In genomic region chr13:97122381-97122996, GRCh38 we compare ENCODE assay signal across 12 cellular contexts.
DNase-seq lines count a peak whose midpoint lies in the region; ATAC-seq and TF ChIP-seq lines count a peak whose summit lies in the region.
"Had no signal": no experiment of that assay in that cellular context is flagged by ENCODE, and none has a peak within 500 bp of the region (broad histone marks: within the 10 kb centered on the region; RNA-seq: fewer than 3 reads in every experiment).

No MANE protein-coding gene starts in this region.

- DNase-seq in RWPE2 (ENCODE audit: low spot score) (no peak), fibroblast of gingiva (ENCODE audit: low read depth) (peak; percentile 39), retinal pigment epithelial cell (ENCODE audit: low read depth) (peak; percentile 76), NCI-H128 (lab: John Stamatoyannopoulos, UW; ENCODE audit: unreplicated experiment) (no peak), T-helper 2 cell (no peak)
- DNase-seq: activated CD4-positive, alpha-beta T cell treated with anti-CD3 and anti-CD28 coated beads for 4 hours; activated effector memory CD4-positive, alpha-beta T cell treated with Interleukin-2 at 50 U/mL for 16 hours; cortex of kidney; NCI-H2227 treated with DMSO at 0.1 percent for 48 hours; sigmoid colon had no signal

- ATAC-seq in RWPE2 (ENCODE audit: low read depth): peak; percentile 63
- ATAC-seq in GM18517 (IDR thresholded peaks at IDR 0.05; ENCODE audit: unreplicated experiment): no peak

- POLR2A ChIA-PET in HEK293 (lab: Yijun Ruan, JAX): interaction anchor here (0.6 kb wide), 1 partner anchor 313 kb away, joined by 7 read pairs; no protein-coding TSS in a partner anchor

- CTCF ChIA-PET in HEK293 (lab: Yijun Ruan, JAX): interaction anchor here (0.8 to 1.3 kb wide), 4 partner anchors 9 to 19 kb away, joined by 3 to 6 read pairs (median 3); no protein-coding TSS in a partner anchor

- H3K36me3 ChIP-seq in HEK293 (ENCODE audit: control insufficient read depth in 2 of 2, insufficient read depth in 1 of 2, low read length in 2 of 2) (no peaks in the 10 kb centered on the region), RWPE2 (ENCODE audit: low read depth) (no peaks in the 10 kb centered on the region)
- H3K36me3 ChIP-seq: sigmoid colon had no signal

- H3K4me3 ChIP-seq in HEK293 (ENCODE audit: low read depth, low read length) (no peak overlapping the region), RWPE2 (ENCODE audit: severe bottlenecking) (no peak overlapping the region), retinal pigment epithelial cell (ENCODE audit: low read length) (peak overlapping the region; percentile 31)
- H3K4me3 ChIP-seq: sigmoid colon had no signal

- H3K27ac ChIP-seq in HEK293 (ENCODE audit: extremely low read depth, low read depth, low read length): no peak overlapping the region
- H3K27ac ChIP-seq in RWPE2 (ENCODE audit: poor library complexity, severe bottlenecking): peak overlapping the region; percentile 70

- H3K4me1 ChIP-seq in HEK293 (ENCODE audit: control insufficient read depth, insufficient read depth, low read length) (peaks cover 13% of the 10 kb centered on the region; the same call in 1 of the 2 replicates), RWPE2 (ENCODE audit: insufficient read depth, poor library complexity, severe bottlenecking) (peaks cover 51% of the 10 kb centered on the region)

- H3K27me3 ChIP-seq in RWPE2 (ENCODE audit: insufficient read depth, poor library complexity, severe bottlenecking): no peaks in the 10 kb centered on the region
- H3K27me3 ChIP-seq: sigmoid colon had no signal

- no peak for TF ChIP-seq CTCF in HEK293 (tag by site-specific recombination; IDR thresholded peaks at IDR 0.05)
- no peak for TF ChIP-seq CTCF in RWPE2 (IDR thresholded peaks at IDR 0.05; ENCODE audit: poor library complexity, severe bottlenecking)
- TF ChIP-seq CTCF in retinal pigment epithelial cell (conservative IDR thresholded peaks at IDR 0.05; ENCODE audit: low read depth, low read length): no peak

- no peaks in the 10 kb centered on the region for H3K9me3 ChIP-seq in HEK293 (ENCODE audit: control insufficient read depth, insufficient read depth, low read depth, low read length)
- no peaks in the 10 kb centered on the region for H3K9me3 ChIP-seq in RWPE2 (ENCODE audit: severe bottlenecking)
- H3K9me3 ChIP-seq: sigmoid colon had no signal

TF ChIP-seq in HEK293, 187 proteins besides CTCF, POLR2A, EP300 and RAD21:
- TF ChIP-seq ZNF692 (tag by site-specific recombination; IDR thresholded peaks at IDR 0.05): no peak
- TF ChIP-seq PRDM1 (tag by site-specific recombination; IDR thresholded peaks at IDR 0.05): peak; percentile 32; the same call in 1 of the 2 replicates

Comparison
In these comparisons a context has a peak if more than half of its experiments do, and no peak if none do; other contexts are left out.
1. DNase-seq: peak in fibroblast of gingiva (single experiment) and retinal pigment epithelial cell (single experiment); none in RWPE2 (single experiment), NCI-H128 (single experiment) and T-helper 2 cell (0 of 5).